2 cellular contexts compared by ENCODE assay signal in genomic region chr9:120528834-120529233, GRCh38.
TF ChIP-seq lines count a peak whose summit lies in the region.

No MANE protein-coding gene starts in this region.

TF ChIP-seq in GM23338, 12 proteins besides CTCF, POLR2A, EP300 and RAD21:
- TF ChIP-seq ZNF462 (CRISPR knock-in tag; IDR thresholded peaks at IDR 0.05) (peak; percentile 82; the same call in 1 of the 2 replicates), STAT1 (IDR thresholded peaks at IDR 0.05; ENCODE audit: unreplicated experiment) (no peak)

TF ChIP-seq in H1, 55 proteins besides CTCF, POLR2A, EP300 and RAD21:
- TF ChIP-seq YY1 (IDR thresholded peaks at IDR 0.05; ENCODE audit: low read depth, low read length) (no peak), MAX (IDR thresholded peaks at IDR 0.05) (peak; percentile 46; the same call in 1 of the 2 replicates)
